2 cellular contexts compared by ENCODE assay signal in the genomic region with DNA sequence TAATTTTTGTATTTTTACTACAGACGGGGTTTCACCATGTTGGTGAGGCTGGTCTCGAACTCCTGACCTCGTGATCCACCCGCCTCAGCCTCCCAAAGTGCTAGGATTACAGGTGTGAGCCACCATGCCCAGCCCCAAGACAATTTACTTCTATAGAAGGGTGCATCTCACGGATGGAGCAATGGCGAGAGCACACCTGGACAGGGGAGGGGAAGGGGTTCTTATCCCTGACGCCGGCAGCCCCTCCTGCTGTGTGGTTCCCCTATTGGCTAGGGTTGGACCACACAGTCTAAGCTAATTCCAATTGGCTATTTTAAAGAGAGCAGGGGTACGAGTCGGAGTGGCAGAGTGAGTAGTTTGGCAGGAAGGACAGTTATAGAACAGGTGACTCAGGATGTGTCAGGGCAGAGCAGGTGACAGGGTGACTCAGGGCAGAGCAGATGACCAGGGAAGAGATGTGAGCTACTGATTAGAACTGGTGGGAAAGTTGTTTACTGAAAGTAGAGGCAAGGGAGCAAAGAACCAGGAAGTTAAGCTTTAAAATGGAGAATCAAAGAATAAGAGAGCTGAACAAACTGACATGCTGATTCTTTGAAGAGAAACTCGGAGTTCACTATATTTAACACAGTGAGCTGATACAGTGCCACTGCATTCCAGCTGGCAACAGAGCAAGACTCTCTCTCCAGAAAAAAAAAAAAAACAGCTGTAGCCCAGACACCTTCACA.
A peak's percentile ranks its signal among the peaks of the same experiment; 100 is the strongest.
TF ChIP-seq lines count a peak whose summit lies in the region.

No MANE protein-coding gene starts in this region.

TF ChIP-seq in A549, 52 proteins besides CTCF, POLR2A, EP300 and RAD21:
- TF ChIP-seq USF2 (IDR thresholded peaks at IDR 0.05) (peak; percentile 79), GATA3 (IDR thresholded peaks at IDR 0.05; ENCODE audit: borderline replicate concordance) (peak; percentile 81; the same call in 1 of the 2 replicates), CHD4 (IDR thresholded peaks at IDR 0.05; ENCODE audit: borderline replicate concordance) (no peak), FOSL2 (IDR thresholded peaks at IDR 0.05) (peak; percentile 84), FOSL2 (CRISPR knock-in tag; IDR thresholded peaks at IDR 0.05) (peak; percentile 93), JUNB (IDR thresholded peaks at IDR 0.05) (peak; percentile 75)
TF ChIP-seq in A549: peak in this region for 4.

TF ChIP-seq in HCT116, 20 proteins besides CTCF, POLR2A, EP300 and RAD21:
- no peak for TF ChIP-seq ZFX (IDR thresholded peaks at IDR 0.05)
- TF ChIP-seq, protein P1, sequence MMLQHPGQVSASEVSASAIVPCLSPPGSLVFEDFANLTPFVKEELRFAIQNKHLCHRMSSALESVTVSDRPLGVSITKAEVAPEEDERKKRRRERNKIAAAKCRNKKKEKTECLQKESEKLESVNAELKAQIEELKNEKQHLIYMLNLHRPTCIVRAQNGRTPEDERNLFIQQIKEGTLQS (IDR thresholded peaks at IDR 0.05): no peak
- no peak for TF ChIP-seq EZH2 (IDR thresholded peaks at IDR 0.05)
- peak; percentile 65 for TF ChIP-seq POLR2AphosphoS5 (IDR thresholded peaks at IDR 0.05; ENCODE audit: low read depth, low read length)
- TF ChIP-seq CEBPB (IDR thresholded peaks at IDR 0.05; ENCODE audit: low read depth): no peak
- no peak for TF ChIP-seq TCF7L2 (IDR thresholded peaks at IDR 0.05; ENCODE audit: borderline replicate concordance, extremely low read depth, insufficient read depth, insufficient read length)
- TF ChIP-seq SP1 (IDR thresholded peaks at IDR 0.05; ENCODE audit: low read depth): no peak
- TF ChIP-seq ZNF274 (IDR thresholded peaks at IDR 0.05; ENCODE audit: low read depth, low read length): no peak
